8 cellular contexts compared by ENCODE assay signal in the genomic region with DNA sequence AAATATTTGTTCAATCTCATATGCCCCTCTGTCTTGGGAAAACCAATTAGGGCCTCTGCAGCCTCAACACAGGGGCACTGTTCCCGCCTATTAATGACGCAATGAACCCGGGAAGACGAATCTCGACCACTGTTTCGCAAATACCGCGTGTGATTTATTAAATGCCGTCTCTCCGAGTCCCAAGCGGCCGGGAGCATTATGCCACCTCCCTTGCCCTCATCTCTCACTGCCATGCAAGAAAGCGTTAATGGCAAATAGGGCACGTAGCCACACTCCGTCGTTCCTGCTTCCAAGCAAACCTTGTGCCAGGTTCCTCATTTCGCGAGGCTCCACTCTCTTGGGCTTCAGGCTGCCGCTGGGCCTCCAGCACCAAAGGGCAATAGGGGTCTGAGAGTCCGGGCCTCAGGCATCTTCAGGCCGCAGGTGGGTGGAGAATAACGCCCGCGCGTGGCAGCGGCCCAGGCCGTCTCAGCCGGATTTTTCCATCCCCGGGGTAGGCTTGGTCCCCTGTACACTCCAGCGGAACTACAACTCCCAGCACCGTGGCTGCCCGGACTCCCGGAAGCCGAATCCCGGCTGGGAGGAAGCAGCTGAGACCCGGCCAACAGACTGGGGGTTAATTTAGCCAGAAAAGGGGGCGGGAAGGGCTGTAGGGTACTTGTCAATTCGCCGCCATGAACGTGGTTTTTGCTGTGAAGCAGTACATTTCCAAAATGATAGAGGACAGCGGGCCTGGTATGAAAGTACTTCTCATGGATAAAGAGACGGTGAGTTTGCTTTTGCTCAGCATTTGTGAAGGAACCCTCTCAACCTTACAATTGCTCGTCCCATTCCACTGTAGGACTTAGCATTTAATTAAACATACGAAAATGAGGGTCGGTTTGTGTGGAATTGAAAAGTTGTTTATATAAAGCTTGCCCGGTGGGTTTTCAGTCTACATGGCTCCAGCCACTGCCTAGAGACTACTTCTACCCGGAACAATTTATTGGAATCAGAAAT. TPM values are rescaled to one million over a fixed set of nuclear protein-coding genes. Genes with fewer than 3 reads are reported as not detected.
DNase-seq lines count a peak whose midpoint lies in the region; ATAC-seq and TF ChIP-seq lines count a peak whose summit lies in the region.

VPS45 (plus strand) TSS at position 593 of the 999 bp plus-strand sequence; CDS start at position 675, 82 bp downstream.

- intact Hi-C loops in PC-9 (cut with micrococcal nuclease; ENCODE audit: unreplicated experiment) (loop anchor here (2.0 to 5.0 kb wide), 4 partner anchors 55 to 169 kb away; partner anchors contain the start of genes BOLA1 and OTUD7B), esophagus muscularis mucosa (cut with DNase I) (no loop called here)

- peak within 1 kb of the TSS; percentile 80 for H3K4me2 ChIP-seq in PC-9

- H3K9me3 ChIP-seq in PC-9 (ENCODE audit: insufficient read depth, low read depth) (no peaks in the 10 kb centered on the region), esophagus muscularis mucosa (no peaks in the 10 kb centered on the region)

- CTCF ChIA-PET in PC-9 (lab: Charles Lee), result interaction anchor here (1.0 kb wide), 1 partner anchor 120 kb away, joined by 4 read pairs; no protein-coding TSS in a partner anchor

- peaks cover 49% of the 10 kb centered on the region for H3K79me2 ChIP-seq in PC-9 (ENCODE audit: low read depth)

- BruUV-seq in PC-9 (replicated peaks; lab: Mats Ljungman, UMichigan), result TSS peak; percentile 60

- H4K20me1 ChIP-seq in PC-9 (ENCODE audit: insufficient read depth), result no peaks in the 10 kb centered on the region

- no peak for TF ChIP-seq EP300 in esophagus muscularis mucosa (IDR thresholded peaks at IDR 0.05)

- no peaks in the 10 kb centered on the region for H3K9me2 ChIP-seq in PC-9 (ENCODE audit: insufficient read depth)

- no peaks in the 10 kb centered on the region for H3K27me3 Mint-ChIP-seq in activated T-cell treated with anti-CD3 and anti-CD28 coated beads, Interleukin-2, amount 50 U/mL, for 4 hours (ENCODE audit: low read depth)

- H3K4me1 Mint-ChIP-seq in activated T-cell treated with anti-CD3 and anti-CD28 coated beads, Interleukin-2, amount 50 U/mL, for 4 hours (ENCODE audit: low read depth), result peaks cover 33% of the 10 kb centered on the region

- peaks cover 5% of the 10 kb centered on the region for H3K36me3 Mint-ChIP-seq in activated T-cell treated with anti-CD3 and anti-CD28 coated beads, Interleukin-2, amount 50 U/mL, for 4 hours (ENCODE audit: insufficient read depth)

- H3K4me1 ChIP-seq in PC-9 (replicated peaks; ENCODE audit: insufficient read depth), result peaks cover 23% of the 10 kb centered on the region
- peaks cover 16 to 54% (median 45%) of the 10 kb centered on the region in 4 donors for H3K4me1 ChIP-seq in esophagus muscularis mucosa

- H2AFZ ChIP-seq in PC-9, result peak within 1 kb of the TSS; percentile 98

- POLR2A ChIA-PET in PC-9 (lab: Charles Lee; ENCODE audit: unreplicated experiment), result interaction anchor here (0.5 to 0.6 kb wide), 4 partner anchors 17 to 579 kb away, joined by 4 to 7 read pairs (median 6); a partner anchor contains a TSS

- DNase-seq in DMS 273 (lab: John Stamatoyannopoulos, UW; ENCODE audit: unreplicated experiment) (peak; percentile 97), PC-9 (peak; percentile 80 to 82), esophagus muscularis mucosa (ENCODE audit: extremely low spot score) (peak; percentile 96), myocyte (ENCODE audit: low read depth) (peak; percentile 94)
- DNase-seq in Jurkat, Clone E6-1 (ENCODE audit: low read depth, low spot score), result peak; percentile 86
- peak; percentile 75 for DNase-seq in activated T-cell treated with anti-CD3 and anti-CD28 coated beads, Interleukin-2, amount 50 U/mL, for 4 hours
- peak; percentile 80 to 87 for DNase-seq in stimulated activated CD8-positive, alpha-beta memory T cell treated with anti-CD3 and anti-CD28 coated beads, Interleukin-7, amount 100 ng/mL, for 48 hours (ENCODE audit: extremely low read depth in 1 of 2, low read depth in 1 of 2)

- peaks cover 17% of the 10 kb centered on the region; the same call in 1 of the 2 replicates for H3F3A ChIP-seq in PC-9 (ENCODE audit: insufficient read depth, low read depth)

- H3K27ac ChIP-seq in PC-9 (peak within 1 kb of the TSS; percentile 87), esophagus muscularis mucosa (replicated peaks in 1 of 4) (peak within 1 kb of the TSS; percentile 92 to 98 (median 94))

- no peak for TF ChIP-seq POLR2A in esophagus muscularis mucosa (IDR thresholded peaks at IDR 0.05; ENCODE audit: low read depth)

- H3K27me3 ChIP-seq in PC-9 (ENCODE audit: insufficient read depth, low read depth) (no peaks in the 10 kb centered on the region), esophagus muscularis mucosa (no peaks in the 10 kb centered on the region)

- TF ChIP-seq CTCF in PC-9 (conservative IDR thresholded peaks at IDR 0.05) (no peak), esophagus muscularis mucosa (IDR thresholded peaks at IDR 0.05) (peak in 2 of 3 experiments; percentile 5 to 25)

- peak; percentile 81 for ATAC-seq in GM21528 (IDR thresholded peaks at IDR 0.05; ENCODE audit: low FRiP score, unreplicated experiment)
- ATAC-seq in activated T-cell treated with anti-CD3 and anti-CD28 coated beads, Interleukin-2, amount 50 U/mL, for 4 hours, result peak; percentile 98 to 99

- peak within 1 kb of the TSS; percentile 74 for H3K4me3 ChIP-seq in Jurkat, Clone E6-1 (ENCODE audit: low read length)
- H3K4me3 ChIP-seq in PC-9 (peak within 1 kb of the TSS; percentile 76), esophagus muscularis mucosa (peak within 1 kb of the TSS; percentile 68 to 76 (median 71))

- WGBS in esophagus muscularis mucosa, result under 1% methylated on average over 40 of the region's 47 CpGs

- H3K9me3 Mint-ChIP-seq in activated T-cell treated with anti-CD3 and anti-CD28 coated beads, Interleukin-2, amount 50 U/mL, for 4 hours, result no peaks in the 10 kb centered on the region

- no peaks in the 10 kb centered on the region; the same call in 1 of the 2 replicates for H3K36me3 ChIP-seq in PC-9 (ENCODE audit: low read depth)
- H3K36me3 ChIP-seq in esophagus muscularis mucosa, result peaks cover 4 to 20% (median 10%) of the 10 kb centered on the region in 4 donors

- H3K4me3 Mint-ChIP-seq in activated T-cell treated with anti-CD3 and anti-CD28 coated beads, Interleukin-2, amount 50 U/mL, for 4 hours, result peak within 1 kb of the TSS; percentile 93

RNA-seq across cellular contexts. Expression of gene VPS45, which starts in this region (rescaled TPM):
- 45.3 TPM for polyA plus RNA-seq in Jurkat, Clone E6-1 (2012; ENCODE audit: insufficient read depth, insufficient read length)
- total RNA-seq in PC-9 (2021) (27.8 and 30.3 TPM in 2 replicates), esophagus muscularis mucosa (10 to 100 TPM; 38.9 to 56.5 (median 44.9) TPM), myocyte (49.4 and 64.1 TPM in 2 replicates)
- 10 to 100 TPM; 17.8 to 19.9 (median 18.6) TPM for total RNA-seq in activated T-cell treated with anti-CD3 and anti-CD28 coated beads, Interleukin-2, amount 50 U/mL, for 4 hours
- 25.6 TPM for polyA plus RNA-seq in myocyte (2012)

Comparison
In these comparisons a context has a peak if more than half of its experiments do, and no peak if none do; other contexts are left out.
1. Peak in every context shown above with its lines: DNase-seq, ATAC-seq, H3K4me3 ChIP-seq and H3K27ac ChIP-seq.